Comparison of ENCODE assay signal across 8 cellular contexts in genomic region chr16:2009302-2009711, GRCh38. TPM values are rescaled to one million over a fixed set of nuclear protein-coding genes. Genes with fewer than 3 reads are reported as not detected.
DNase-seq lines count a peak whose midpoint lies in the region; ATAC-seq and TF ChIP-seq lines count a peak whose summit lies in the region.

No MANE protein-coding gene starts in this region.

- peaks cover 22% of the 10 kb centered on the region for H3K36me3 Mint-ChIP-seq in MCF 10A (ENCODE audit: insufficient read depth, unreplicated experiment)

- no peak overlapping the region for H4K8ac ChIP-seq in mesenchymal stem cell (ENCODE audit: low read length)

- H3K9ac ChIP-seq in BLaER1 treated with 17β-estradiol and CSF1 and Interleukin-3, amounts not matched to agents 10 nM and 100 nM, result peak overlapping the region; percentile 86 to 99 (median 97)
- peak overlapping the region; percentile 93 for H3K9ac ChIP-seq in mesenchymal stem cell (ENCODE audit: low read length)

- H3K23ac ChIP-seq in mesenchymal stem cell (ENCODE audit: low read length in 2 of 2), result peak overlapping the region in 1 of 2 experiments; percentile 30

- peak overlapping the region; percentile 97 for H3K27ac Mint-ChIP-seq in MCF 10A (ENCODE audit: low read depth, unreplicated experiment)

- DNase-seq in HuH-7.5 (ENCODE audit: low spot score) (peak; percentile 47), MCF 10A (ENCODE audit: unreplicated experiment) (no peak), mesenchymal stem cell (no peak), NCI-H2107 (lab: John Stamatoyannopoulos, UW) (no peak), NCI-H128 (lab: John Stamatoyannopoulos, UW; ENCODE audit: unreplicated experiment) (no peak), AG20443 (ENCODE audit: low spot score) (no peak)

- BruUV-seq in MCF 10A (replicated peaks; lab: Mats Ljungman, UMichigan), result no TSS peak

- no peaks in the 10 kb centered on the region for H3K9me3 ChIP-seq in BLaER1 treated with 17β-estradiol and CSF1 and Interleukin-3, amounts not matched to agents 10 nM and 100 nM (replicated peaks in 1 of 11)
- no peaks in the 10 kb centered on the region for H3K9me3 ChIP-seq in mesenchymal stem cell (ENCODE audit: control insufficient read depth, low read length)

- peak overlapping the region; percentile 76 for H2BK5ac ChIP-seq in mesenchymal stem cell (ENCODE audit: low read depth, low read length, poor library complexity, severe bottlenecking)

- H3K4ac ChIP-seq in mesenchymal stem cell (ENCODE audit: low read depth in 1 of 2, low read length in 2 of 2), result peak overlapping the region; percentile 38 to 77

- POLR2A ChIA-PET in MCF 10A (lab: Yijun Ruan, JAX), result interaction anchor here (0.8 to 4.2 kb wide), 17 partner anchors 11 to 257 kb away, joined by 3 to 72 read pairs (median 7); partner anchors contain the start of genes GFER, NDUFB10, NHERF2 and NPW

- intact Hi-C loops in MCF 10A (cut with micrococcal nuclease), result no loop called here

- under 1% methylated on average over 46 of the region's 49 CpGs for WGBS in mesenchymal stem cell

- peak overlapping the region in 1 of 2 experiments; percentile 46 for H3K14ac ChIP-seq in mesenchymal stem cell (ENCODE audit: low read length in 2 of 2)

- CTCF ChIA-PET in MCF 10A (lab: Yijun Ruan, JAX), result interaction anchor here (0.6 to 0.9 kb wide), 2 partner anchors 13 to 90 kb away, joined by 3 to 4 read pairs; no protein-coding TSS in a partner anchor

- H2BK12ac ChIP-seq in mesenchymal stem cell (ENCODE audit: low read length in 2 of 2), result no peak overlapping the region

- peak; percentile 29 for ATAC-seq in GM21381 (IDR thresholded peaks at IDR 0.05; ENCODE audit: unreplicated experiment)

- H3K36me3 ChIP-seq in BLaER1 treated with 17β-estradiol and CSF1 and Interleukin-3, amounts not matched to agents 10 nM and 100 nM, result peaks cover 0 to 35% (median 19%) of the 10 kb centered on the region in 11 experiments; a peak in 15 of 22 replicates
- H3K36me3 ChIP-seq in mesenchymal stem cell (ENCODE audit: control insufficient read depth in 1 of 2, insufficient read depth in 2 of 2, low read depth in 1 of 2, low read length in 2 of 2), result peaks cover 0 to 33% of the 10 kb centered on the region in 2 experiments

- peaks cover 44 to 51% (median 50%) of the 10 kb centered on the region in 11 experiments for H4K20me1 ChIP-seq in BLaER1 treated with 17β-estradiol and CSF1 and Interleukin-3, amounts not matched to agents 10 nM and 100 nM

- H3K18ac ChIP-seq in mesenchymal stem cell (ENCODE audit: low read depth in 1 of 2, low read length in 2 of 2), result peak overlapping the region; percentile 76 to 92

- no peaks in the 10 kb centered on the region for H3K27me3 Mint-ChIP-seq in MCF 10A (ENCODE audit: insufficient read depth, unreplicated experiment)

- peak overlapping the region; percentile 60 to 97 (median 94) for H3K27ac ChIP-seq in BLaER1 treated with 17β-estradiol and CSF1 and Interleukin-3, amounts not matched to agents 10 nM and 100 nM
- no peak overlapping the region for H3K27ac ChIP-seq in mesenchymal stem cell (ENCODE audit: low read length, poor library complexity, severe bottlenecking)

- H3K79me1 ChIP-seq in mesenchymal stem cell (replicated peaks; ENCODE audit: low read length, poor library complexity, severe bottlenecking), result peaks cover 7% of the 10 kb centered on the region

- H2AFZ ChIP-seq in mesenchymal stem cell (ENCODE audit: low read depth, low read length), result no peak overlapping the region

- H3K9me3 Mint-ChIP-seq in MCF 10A (ENCODE audit: unreplicated experiment), result no peaks in the 10 kb centered on the region

- peak overlapping the region; percentile 81 to 100 (median 96) for H3K4me3 ChIP-seq in BLaER1 treated with 17β-estradiol and CSF1 and Interleukin-3, amounts not matched to agents 10 nM and 100 nM
- peak overlapping the region; percentile 88 to 91 for H3K4me3 ChIP-seq in mesenchymal stem cell (ENCODE audit: insufficient read depth in 1 of 2, low read depth in 1 of 2, low read length in 2 of 2)

- H3K4me2 ChIP-seq in BLaER1 treated with 17β-estradiol and CSF1 and Interleukin-3, amounts not matched to agents 10 nM and 100 nM, result peak overlapping the region; percentile 94 to 100 (median 98)
- H3K4me2 ChIP-seq in mesenchymal stem cell (ENCODE audit: low read length, poor library complexity, severe bottlenecking), result peak overlapping the region; percentile 53

- peak overlapping the region; percentile 79 for H3K4me3 Mint-ChIP-seq in MCF 10A (ENCODE audit: unreplicated experiment)

- peak overlapping the region; percentile 68 for H2BK15ac ChIP-seq in mesenchymal stem cell (ENCODE audit: low read depth, poor library complexity, severe bottlenecking)

- no peak overlapping the region for H2BK120ac ChIP-seq in mesenchymal stem cell (ENCODE audit: low read depth, low read length)

- no peak for TF ChIP-seq CTCF in MCF 10A (IDR thresholded peaks at IDR 0.05; ENCODE audit: unreplicated experiment)

- H3K4me1 ChIP-seq in BLaER1 treated with 17β-estradiol and CSF1 and Interleukin-3, amounts not matched to agents 10 nM and 100 nM, result peaks cover 53 to 76% (median 55%) of the 10 kb centered on the region in 10 experiments
- peaks cover 48% of the 10 kb centered on the region for H3K4me1 ChIP-seq in mesenchymal stem cell (ENCODE audit: control insufficient read depth, insufficient read depth, low read depth, low read length)

- peak overlapping the region; percentile 87 for H4K91ac ChIP-seq in mesenchymal stem cell (ENCODE audit: low read length)

- H2AK5ac ChIP-seq in mesenchymal stem cell (ENCODE audit: low read length, severe bottlenecking), result no peak overlapping the region

- no peaks in the 10 kb centered on the region for H3K27me3 ChIP-seq in BLaER1 treated with 17β-estradiol and CSF1 and Interleukin-3, amounts not matched to agents 10 nM and 100 nM
- no peaks in the 10 kb centered on the region for H3K27me3 ChIP-seq in mesenchymal stem cell (ENCODE audit: control insufficient read depth in 1 of 2, insufficient read depth in 1 of 2, low read length in 2 of 2)

- peaks cover 17% of the 10 kb centered on the region for H3K4me1 Mint-ChIP-seq in MCF 10A (ENCODE audit: insufficient read depth, unreplicated experiment)

RNA-seq across cellular contexts. Expression of gene ZNF598, which starts 0.3 kb away (rescaled TPM):
- total RNA-seq in MCF 10A (2022), result 177 and 252 TPM in 2 replicates
- polyA plus RNA-seq in mesenchymal stem cell (2013, experiment 1 of 2), result 23.8 TPM
- polyA plus RNA-seq in mesenchymal stem cell (2013, experiment 2 of 2), result 21.1 TPM

RNA-seq across cellular contexts. Expression of gene NPW, which starts 10.3 kb away (rescaled TPM):
- total RNA-seq in MCF 10A (2022), result 4.9 and 7.7 TPM in 2 replicates
- polyA plus RNA-seq in mesenchymal stem cell (2013, experiment 1 of 2), result 0.59 TPM
- 0.71 TPM for polyA plus RNA-seq in mesenchymal stem cell (2013, experiment 2 of 2)

RNA-seq across cellular contexts. Expression of gene NHERF2, which starts 17.4 kb away (rescaled TPM):
- total RNA-seq in MCF 10A (2022), result 8.5 and 14.5 TPM in 2 replicates
- polyA plus RNA-seq in mesenchymal stem cell (2013, experiment 1 of 2), result 64.6 TPM
- 62.5 TPM for polyA plus RNA-seq in mesenchymal stem cell (2013, experiment 2 of 2)

RNA-seq across cellular contexts. Expression of gene SYNGR3, which starts 19.5 kb away (rescaled TPM):
- 0.68 and 1.1 TPM in 2 replicates for total RNA-seq in MCF 10A (2022)
- 0.48 TPM for polyA plus RNA-seq in mesenchymal stem cell (2013, experiment 1 of 2)
- polyA plus RNA-seq in mesenchymal stem cell (2013, experiment 2 of 2), result 0.55 TPM

RNA-seq across cellular contexts. Expression of gene GFER, which starts 25.3 kb away (rescaled TPM):
- total RNA-seq in MCF 10A (2022), result 34.6 and 40.8 TPM in 2 replicates
- 33.5 TPM for polyA plus RNA-seq in mesenchymal stem cell (2013, experiment 1 of 2)
- polyA plus RNA-seq in mesenchymal stem cell (2013, experiment 2 of 2), result 32.2 TPM
